In genomic region chr4:896216-896615, GRCh38 we compare ENCODE assay signal across 30 cellular contexts. TPM values are rescaled to one million over a fixed set of nuclear protein-coding genes. Genes with fewer than 3 reads are reported as not detected.
A peak's percentile ranks its signal among the peaks of the same experiment; 100 is the strongest.
DNase-seq lines count a peak whose midpoint lies in the region; ATAC-seq and TF ChIP-seq lines count a peak whose summit lies in the region.
"Had no signal": no experiment of that assay in that cellular context is flagged by ENCODE, and none has a peak within 500 bp of the region (broad histone marks: within the 10 kb centered on the region; RNA-seq: fewer than 3 reads in every experiment).

No MANE protein-coding gene starts in this region.

- no peaks in the 10 kb centered on the region for H3K4me1 Mint-ChIP-seq in endothelial cell (ENCODE audit: unreplicated experiment)
- H3K4me1 Mint-ChIP-seq: activated naive CD8-positive, alpha-beta T cell treated with anti-CD3 and anti-CD28 coated beads for 36 hours had no signal

- no peak overlapping the region for H2AFZ ChIP-seq in PC-3 (ENCODE audit: low read length)

- no peak overlapping the region for H3K4me2 ChIP-seq in PC-3 (ENCODE audit: low read length)

- TF ChIP-seq EP300 in sigmoid colon (IDR thresholded peaks at IDR 0.05): no peak

- peak overlapping the region; percentile 77 for H3K4me3 Mint-ChIP-seq in endothelial cell (ENCODE audit: unreplicated experiment)
- H3K4me3 Mint-ChIP-seq: activated CD8-positive, alpha-beta T cell treated with anti-CD3 and anti-CD28 coated beads for 36 hours; activated naive CD8-positive, alpha-beta T cell treated with anti-CD3 and anti-CD28 coated beads for 36 hours; dendritic cell treated with granulocyte-macrophage colony-stimulating factor and Interleukin-4, amounts not matched to agents 40 ng/mL and 50 ng/mL, for 4 days had no signal

- TF ChIP-seq CTCF in BJ (IDR thresholded peaks at IDR 0.05; ENCODE audit: insufficient read depth, low read depth, low read length): 0 out of 2 replicates have a peak, but pooled peaks have one; percentile 4
- 0 out of 2 replicates have a peak, but pooled peaks have one; percentile 4 for TF ChIP-seq CTCF in GM12875 (IDR thresholded peaks at IDR 0.05; ENCODE audit: borderline replicate concordance, insufficient read depth, low read depth, low read length)
- no peak for TF ChIP-seq CTCF in PC-3 (conservative IDR thresholded peaks at IDR 0.05; ENCODE audit: low read depth, low read length)
- TF ChIP-seq CTCF in endothelial cell (IDR thresholded peaks at IDR 0.05; ENCODE audit: unreplicated experiment): no peak
- TF ChIP-seq CTCF in RWPE1 (conservative IDR thresholded peaks at IDR 0.05; ENCODE audit: low read depth): no peak
- TF ChIP-seq CTCF in sigmoid colon (IDR thresholded peaks at IDR 0.05): no peak

- H3K27me3 ChIP-seq in BJ (ENCODE audit: control insufficient read depth, insufficient read depth, low read length) (no peaks in the 10 kb centered on the region), PC-3 (ENCODE audit: low read length) (no peaks in the 10 kb centered on the region), sigmoid colon (no peaks in the 10 kb centered on the region)
- H3K27me3 ChIP-seq: neutrophil had no signal

- no peaks in the 10 kb centered on the region for H3F3A ChIP-seq in PC-3 (ENCODE audit: low read length, unreplicated experiment)

- H3K9ac ChIP-seq in PC-3 (ENCODE audit: low read length): no peak overlapping the region

- no peak for TF ChIP-seq POLR2A in sigmoid colon (IDR thresholded peaks at IDR 0.05)

- H3K4me3 ChIP-seq in BJ (ENCODE audit: low read depth, low read length): no peak overlapping the region
- no peak overlapping the region for H3K4me3 ChIP-seq in GM12875 (ENCODE audit: low read depth, low read length)
- H3K4me3 ChIP-seq in PC-3 (ENCODE audit: low read length): no peak overlapping the region
- H3K4me3 ChIP-seq in sigmoid colon: no peak overlapping the region
- H3K4me3 ChIP-seq: left ventricle myocardium inferior, prostate gland had no signal

- H3K27ac ChIP-seq in PC-3 (ENCODE audit: low read length) (no peak overlapping the region), RWPE1 (no peak overlapping the region), sigmoid colon (no peak overlapping the region)
- H3K27ac ChIP-seq: left ventricle myocardium inferior, neutrophil, prostate gland had no signal

- TSS peak; percentile 12 for BruUV-seq in PC-3 (replicated peaks; lab: Mats Ljungman, UMichigan)

- H3K9me2 ChIP-seq in PC-3 (replicated peaks; ENCODE audit: low read length): no peaks in the 10 kb centered on the region

- H3K27ac Mint-ChIP-seq in endothelial cell (ENCODE audit: unreplicated experiment): no peak overlapping the region
- H3K27ac Mint-ChIP-seq: activated CD8-positive, alpha-beta T cell treated with anti-CD3 and anti-CD28 coated beads for 36 hours; activated naive CD8-positive, alpha-beta T cell treated with anti-CD3 and anti-CD28 coated beads for 36 hours; activated T-helper 2 cell treated with anti-CD3 and anti-CD28 coated beads, Interferon-gamma antibody, Interleukin-2, Interleukin-4, amounts not matched to agents 10 μg/mL and 5 μg/mL and 100 μg/mL, durations not matched to agents 14 hours and 24 hours and 36 hours; dendritic cell treated with granulocyte-macrophage colony-stimulating factor and Interleukin-4, amounts not matched to agents 40 ng/mL and 50 ng/mL, for 4 days had no signal

- intact Hi-C loops in PC-3 (cut with micrococcal nuclease): no loop called here
- intact Hi-C loops in sigmoid colon (cut with DNase I): no loop called here

- no peaks in the 10 kb centered on the region for H4K20me1 ChIP-seq in PC-3 (ENCODE audit: low read length)

- CTCF ChIA-PET in BJ (lab: Yijun Ruan, JAX): no interaction called here
- CTCF ChIA-PET in PC-3 (lab: Charles Lee): no interaction called here
- CTCF ChIA-PET in RWPE1 (lab: Yijun Ruan, JAX): no interaction called here

- H3K27me3 Mint-ChIP-seq in endothelial cell (ENCODE audit: unreplicated experiment): peaks cover 11% of the 10 kb centered on the region
- H3K27me3 Mint-ChIP-seq: activated CD8-positive, alpha-beta T cell treated with anti-CD3 and anti-CD28 coated beads for 36 hours; activated naive CD8-positive, alpha-beta T cell treated with anti-CD3 and anti-CD28 coated beads for 36 hours; dendritic cell treated with granulocyte-macrophage colony-stimulating factor and Interleukin-4, amounts not matched to agents 40 ng/mL and 50 ng/mL, for 4 days had no signal

- H3K36me3 Mint-ChIP-seq in endothelial cell (ENCODE audit: low read depth, unreplicated experiment): peaks cover 30% of the 10 kb centered on the region

- DNase-seq in BJ (ENCODE audit: low read depth): no peak
- DNase-seq in PC-3: no peak
- no peak for DNase-seq in endothelial cell (ENCODE audit: low spot score)
- DNase-seq in RWPE1 (ENCODE audit: low spot score): no peak
- DNase-seq in hippocampal formation (lab: John Stamatoyannopoulos, UW): no peak
- DNase-seq in stimulated activated CD4-positive, alpha-beta T cell treated with anti-CD3 and anti-CD28 coated beads, Interleukin-2, amount 100 ng/mL, for 48 hours: no peak
- DNase-seq in sigmoid colon: no peak
- DNase-seq: activated CD8-positive, alpha-beta T cell treated with anti-CD3 and anti-CD28 coated beads for 36 hours; activated naive CD8-positive, alpha-beta T cell treated with anti-CD3 and anti-CD28 coated beads for 36 hours; C1 segment of cervical spinal cord; Calu3; HCEC 1CT; islet precursor cell; KBM-7; left ventricle myocardium inferior; mesendoderm; NCI-H2171; NCI-H524; NK-92 treated with Interleukin-12 subunit alpha and Interleukin-12 subunit beta, amount 100 ng/mL, for 24 hours; SIG-M5; stimulated activated CD4-positive, alpha-beta T cell treated with anti-CD3 and anti-CD28 coated beads, Interleukin-15, amount 100 ng/mL, for 24 hours; stimulated activated naive CD4-positive, alpha-beta T cell; T-helper 1 cell had no signal

- no peaks in the 10 kb centered on the region for H3K79me2 ChIP-seq in PC-3 (ENCODE audit: low read length)

- H3K4me1 ChIP-seq in PC-3 (ENCODE audit: insufficient read depth, low read length): no peaks in the 10 kb centered on the region
- H3K4me1 ChIP-seq in sigmoid colon: no peaks in the 10 kb centered on the region
- H3K4me1 ChIP-seq: prostate gland had no signal

- 93 to 97% methylated on average over 13 of the region's 13 CpGs for WGBS in sigmoid colon, 2 donors

- POLR2A ChIA-PET in BJ (lab: Charles Lee) (no interaction called here), PC-3 (lab: Charles Lee; ENCODE audit: unreplicated experiment) (no interaction called here), RWPE1 (lab: Yijun Ruan, JAX; ENCODE audit: low non-redundant PET) (no interaction called here)

- H3K36me3 ChIP-seq in BJ (ENCODE audit: control insufficient read depth, insufficient read depth, low read length) (peaks cover 38% of the 10 kb centered on the region), PC-3 (ENCODE audit: low read depth, low read length) (no peaks in the 10 kb centered on the region), sigmoid colon (peaks cover 11 to 84% (median 29%) of the 10 kb centered on the region in 4 donors)

- no peaks in the 10 kb centered on the region for H3K9me3 Mint-ChIP-seq in endothelial cell (ENCODE audit: unreplicated experiment)
- H3K9me3 Mint-ChIP-seq: activated CD8-positive, alpha-beta T cell treated with anti-CD3 and anti-CD28 coated beads for 36 hours; activated naive CD8-positive, alpha-beta T cell treated with anti-CD3 and anti-CD28 coated beads for 36 hours; activated T-helper 2 cell treated with anti-CD3 and anti-CD28 coated beads, Interferon-gamma antibody, Interleukin-2, Interleukin-4, amounts not matched to agents 10 μg/mL and 5 μg/mL and 100 μg/mL, durations not matched to agents 14 hours and 24 hours and 36 hours; dendritic cell treated with granulocyte-macrophage colony-stimulating factor and Interleukin-4, amounts not matched to agents 40 ng/mL and 50 ng/mL, for 4 days had no signal

- ATAC-seq in PC-3: no peak
- ATAC-seq: activated CD4-positive, CD25-positive, alpha-beta regulatory T cell treated with anti-CD3 and anti-CD28 coated beads, Interleukin-2, amount 50 U/mL, for 24 hours; activated CD8-positive, alpha-beta T cell treated with anti-CD3 and anti-CD28 coated beads for 36 hours; Panc1 had no signal

- H3K9me3 ChIP-seq in PC-3 (ENCODE audit: low read length) (no peaks in the 10 kb centered on the region), sigmoid colon (no peaks in the 10 kb centered on the region)
- H3K9me3 ChIP-seq: left ventricle myocardium inferior, neutrophil, prostate gland had no signal

RNA-seq across cellular contexts. Expression of gene GAK, which starts 35.9 kb away (rescaled TPM):
- polyA plus RNA-seq in BJ (2011; rRNA removed): 20.0 and 26.3 TPM in 2 replicates
- polyA minus RNA-seq in BJ (2011; rRNA and poly(A)+ RNA removed): 31.9 and 38.3 TPM in 2 replicates
- 117 and 175 TPM in 2 replicates for total RNA-seq in PC-3 (2014; rRNA removed)
- 112 TPM for total RNA-seq in endothelial cell (ENCODE audit: unreplicated experiment)
- 100 to 1,000 TPM in 1 of 4 donors, 10 to 100 TPM in 3; 40.8 to 494 (median 60.4) TPM for total RNA-seq in sigmoid colon
- 100 to 1,000 TPM; 124 to 276 (median 150) TPM for polyA plus RNA-seq in sigmoid colon

RNA-seq across cellular contexts. Expression of gene TMEM175, which starts 36.0 kb away (rescaled TPM):
- polyA plus RNA-seq in BJ (2011; rRNA removed): 44.7 and 77.8 TPM in 2 replicates
- polyA minus RNA-seq in BJ (2011; rRNA and poly(A)+ RNA removed): 27.8 and 31.3 TPM in 2 replicates
- total RNA-seq in PC-3 (2014; rRNA removed): 18.5 and 25.1 TPM in 2 replicates
- 31.4 TPM for total RNA-seq in endothelial cell (ENCODE audit: unreplicated experiment)
- total RNA-seq in sigmoid colon: 10 to 100 TPM; 19.3 to 42.6 (median 32.6) TPM
- 10 to 100 TPM in 2 of 3 donors, 1 to 10 TPM in 1; 4.6 to 34.5 (median 12.6) TPM for polyA plus RNA-seq in sigmoid colon

Comparison
In these comparisons a context has a peak if more than half of its experiments do, and no peak if none do; other contexts are left out.
1. CTCF ChIP-seq: peak in BJ (single experiment) and GM12875 (single experiment); none in PC-3 (single experiment), endothelial cell (single experiment), RWPE1 (single experiment) and sigmoid colon (0 of 4).